16 cellular contexts compared by ENCODE assay signal in the genomic region with DNA sequence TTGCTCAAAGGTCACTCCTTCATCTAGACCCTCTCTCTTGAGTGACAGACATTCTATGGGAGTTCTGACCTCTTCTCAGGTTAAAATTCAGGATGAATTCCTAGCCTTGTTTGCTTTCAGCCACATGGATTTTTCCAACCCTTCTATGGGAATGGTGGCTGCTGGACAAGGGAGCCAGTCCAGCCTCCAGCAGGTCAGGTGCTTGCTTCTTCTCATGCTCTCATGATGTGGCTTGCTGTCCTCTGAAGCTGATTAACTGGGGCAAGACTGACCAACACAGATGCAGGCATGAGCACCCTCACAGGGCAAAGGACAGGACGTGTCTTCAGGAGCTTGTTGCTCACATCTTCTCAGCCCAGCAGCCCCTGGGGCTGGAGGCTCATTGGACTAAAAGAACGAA.
DNase-seq lines count a peak whose midpoint lies in the region; TF ChIP-seq lines count a peak whose summit lies in the region.
"Had no signal": no experiment of that assay in that cellular context is flagged by ENCODE, and none has a peak within 500 bp of the region (broad histone marks: within the 10 kb centered on the region; RNA-seq: fewer than 3 reads in every experiment).

No MANE protein-coding gene starts in this region.

- H3K27me3 Mint-ChIP-seq in nephron progenitor cell (ENCODE audit: low read depth, poor library complexity) (peaks cover 7% of the 10 kb centered on the region), glutamatergic neuron (ENCODE audit: unreplicated experiment) (no peaks in the 10 kb centered on the region)

- no peaks in the 10 kb centered on the region for H3K36me3 Mint-ChIP-seq in nephron progenitor cell (ENCODE audit: low read depth)
- no peaks in the 10 kb centered on the region for H3K36me3 Mint-ChIP-seq in glutamatergic neuron (ENCODE audit: unreplicated experiment)
- H3K36me3 Mint-ChIP-seq: CD8-positive, alpha-beta memory T cell had no signal

- no TSS peak for BruUV-seq in A673 (replicated peaks; lab: Mats Ljungman, UMichigan)

- POLR2A ChIA-PET in A673 (lab: Charles Lee; ENCODE audit: low non-redundant PET) = no interaction called here

- no peaks in the 10 kb centered on the region for H3K9me3 ChIP-seq in A673 (ENCODE audit: low read depth, low read length, poor library complexity, severe bottlenecking)
- no peaks in the 10 kb centered on the region for H3K9me3 ChIP-seq in testis
- H3K9me3 ChIP-seq: BLaER1 treated with 17β-estradiol and CSF1 and Interleukin-3, amounts not matched to agents 10 nM and 100 nM had no signal

- no peaks in the 10 kb centered on the region for H3K36me3 ChIP-seq in A673 (ENCODE audit: insufficient read depth, low read length, poor library complexity, severe bottlenecking)
- H3K36me3 ChIP-seq in testis (ENCODE audit: low read depth, missing control alignments) = no peaks in the 10 kb centered on the region
- H3K36me3 ChIP-seq in H7 (replicated peaks; ENCODE audit: control insufficient read depth, insufficient read depth, low read length) = no peaks in the 10 kb centered on the region
- H3K36me3 ChIP-seq: BLaER1 treated with 17β-estradiol and CSF1 and Interleukin-3, amounts not matched to agents 10 nM and 100 nM had no signal

- TF ChIP-seq CTCF in A673 (conservative IDR thresholded peaks at IDR 0.05; ENCODE audit: low read depth, low read length) (no peak), coronary artery (IDR thresholded peaks at IDR 0.05) (no peak), nephron progenitor cell (IDR thresholded peaks at IDR 0.05) (no peak), testis (IDR thresholded peaks at IDR 0.05) (no peak), glutamatergic neuron (IDR thresholded peaks at IDR 0.05; ENCODE audit: partially characterized antibody, unreplicated experiment) (no peak)

- intact Hi-C loops in A673 (cut with micrococcal nuclease; ENCODE audit: unreplicated experiment) (no loop called here), testis (cut with DNase I; ENCODE audit: low total_unique reads) (no loop called here)

- no peak for DNase-seq in A673 (ENCODE audit: low spot score)
- DNase-seq in coronary artery (ENCODE audit: low spot score) = no peak
- no peak for DNase-seq in nephron progenitor cell
- peak; percentile 31 for DNase-seq in testis
- DNase-seq in NCI-H2171 treated with DMSO at 0.1 percent for 48 hours (lab: John Stamatoyannopoulos, UW) = no peak
- DNase-seq in H7 = no peak
- no peak for DNase-seq in glutamatergic neuron
- no peak for DNase-seq in SKM-1 treated with dmso at 0.1 percent for 144 hours (lab: John Stamatoyannopoulos, UW; ENCODE audit: unreplicated experiment)
- DNase-seq: CD8-positive, alpha-beta memory T cell; DMS79; MV-4-11; NCI-H187 treated with DMSO at 0.1 percent for 48 hours; NCI-H69; NK-92 treated with Interleukin-12 subunit alpha and Interleukin-12 subunit beta, amount 100 ng/mL, for 24 hours had no signal

- H3K4me1 ChIP-seq in A673 (ENCODE audit: insufficient read depth, low read length, poor library complexity, severe bottlenecking) (peaks cover 40% of the 10 kb centered on the region), testis (peaks cover 13% of the 10 kb centered on the region)

- no peak overlapping the region for H3K4me3 Mint-ChIP-seq in nephron progenitor cell
- H3K4me3 Mint-ChIP-seq in glutamatergic neuron (ENCODE audit: unreplicated experiment) = no peak overlapping the region
- H3K4me3 Mint-ChIP-seq: CD8-positive, alpha-beta memory T cell had no signal

- peak overlapping the region; percentile 50 for H3K27ac Mint-ChIP-seq in nephron progenitor cell
- no peak overlapping the region for H3K27ac Mint-ChIP-seq in glutamatergic neuron (ENCODE audit: unreplicated experiment)
- H3K27ac Mint-ChIP-seq: CD8-positive, alpha-beta memory T cell had no signal

- 60 to 64% methylated on average over 1 to 2 of the region's 2 CpGs for WGBS in testis, 2 donors

- H3K27me3 ChIP-seq in A673 (replicated peaks; ENCODE audit: insufficient read depth, low read depth, low read length, poor library complexity) (no peaks in the 10 kb centered on the region), testis (no peaks in the 10 kb centered on the region), H7 (ENCODE audit: control insufficient read depth, insufficient read depth, low read length) (no peaks in the 10 kb centered on the region; the same call in 1 of the 2 replicates)
- H3K27me3 ChIP-seq: BLaER1 treated with 17β-estradiol and CSF1 and Interleukin-3, amounts not matched to agents 10 nM and 100 nM had no signal

- H3K4me3 ChIP-seq in A673 (ENCODE audit: low read depth, low read length, poor library complexity, severe bottlenecking) (no peak overlapping the region), coronary artery (no peak overlapping the region), testis (no peak overlapping the region), H7 (ENCODE audit: insufficient read depth, low read depth, low read length) (no peak overlapping the region)
- H3K4me3 ChIP-seq: BLaER1 treated with 17β-estradiol and CSF1 and Interleukin-3, amounts not matched to agents 10 nM and 100 nM; K562 had no signal

- CTCF ChIA-PET in A673 (lab: Charles Lee) = interaction anchor here (1.3 kb wide), 1 partner anchor 271 kb away, joined by 3 read pairs; no protein-coding TSS in a partner anchor

- H3K4me1 Mint-ChIP-seq in nephron progenitor cell (peaks cover 44% of the 10 kb centered on the region), glutamatergic neuron (ENCODE audit: low read depth, unreplicated experiment) (no peaks in the 10 kb centered on the region)
- H3K4me1 Mint-ChIP-seq: CD8-positive, alpha-beta memory T cell had no signal

- no peaks in the 10 kb centered on the region for H3K9me3 Mint-ChIP-seq in nephron progenitor cell
- no peaks in the 10 kb centered on the region for H3K9me3 Mint-ChIP-seq in glutamatergic neuron (ENCODE audit: unreplicated experiment)

- no peak for TF ChIP-seq POLR2A in testis (IDR thresholded peaks at IDR 0.05)

- H3K27ac ChIP-seq in A673 (ENCODE audit: low read depth, low read length, poor library complexity, severe bottlenecking) (peak overlapping the region; percentile 42), coronary artery (peak overlapping the region; percentile 10 to 60), testis (peak overlapping the region in 1 of 2 donors; percentile 81)
- H3K27ac ChIP-seq: BLaER1 treated with 17β-estradiol and CSF1 and Interleukin-3, amounts not matched to agents 10 nM and 100 nM had no signal
